Comparison of ENCODE assay signal across 18 cellular contexts in genomic region chr3:25325229-25325628, GRCh38.
DNase-seq lines count a peak whose midpoint lies in the region; ATAC-seq, FAIRE-seq and TF ChIP-seq lines count a peak whose summit lies in the region.
"Had no signal": no experiment of that assay in that cellular context is flagged by ENCODE, and none has a peak within 500 bp of the region (broad histone marks: within the 10 kb centered on the region; RNA-seq: fewer than 3 reads in every experiment).

No MANE protein-coding gene starts in this region.

- no peak overlapping the region for H3K56ac ChIP-seq in H1 (replicated peaks; ENCODE audit: insufficient read length, low read depth, low read length)

- no peak overlapping the region for H4K91ac ChIP-seq in H1 (replicated peaks; ENCODE audit: insufficient read length, low read length)

- no peak for FAIRE-seq in H1 (lab: Jason Lieb, UNC)
- FAIRE-seq: GM12891, GM18507 had no signal

- TF ChIP-seq CTCF in Loucy (conservative IDR thresholded peaks at IDR 0.05; ENCODE audit: low read length) = no peak
- TF ChIP-seq CTCF in H1 (IDR thresholded peaks at IDR 0.05; ENCODE audit: control extremely low read depth in 1 of 3, insufficient read depth in 1 of 3, low read depth in 1 of 3, low read length in 3 of 3) = no peak
- TF ChIP-seq CTCF in left ventricle myocardium inferior (IDR thresholded peaks at IDR 0.05; ENCODE audit: borderline replicate concordance) = no peak
- TF ChIP-seq CTCF in smooth muscle cell (IDR thresholded peaks at IDR 0.05; ENCODE audit: borderline replicate concordance, insufficient read depth, poor library complexity, severe bottlenecking) = no peak

- intact Hi-C loops in left ventricle myocardium inferior (cut with micrococcal nuclease) = no loop called here

- H4K5ac ChIP-seq in H1 (ENCODE audit: insufficient read length, low read depth, low read length) = no peak overlapping the region

- H3K9ac ChIP-seq in Loucy (ENCODE audit: low read depth, low read length, poor library complexity, severe bottlenecking) = no peak overlapping the region
- no peak overlapping the region for H3K9ac ChIP-seq in H1 (replicated peaks in 1 of 4; ENCODE audit: extremely low read depth in 1 of 4, low read depth in 3 of 4, low read length in 3 of 4)
- H3K9ac ChIP-seq in smooth muscle cell (ENCODE audit: low read depth) = no peak overlapping the region
- H3K9ac ChIP-seq: GM23248 had no signal

- H3K18ac ChIP-seq in H1 (ENCODE audit: extremely low read depth, low read length) = no peak overlapping the region

- H3K27ac ChIP-seq in H1 (ENCODE audit: low read depth, low read length) (no peak overlapping the region), left ventricle myocardium inferior (replicated peaks) (peak overlapping the region; percentile 54), smooth muscle cell (ENCODE audit: low read depth) (no peak overlapping the region)
- H3K27ac ChIP-seq: GM23248 had no signal

- H3K4me2 ChIP-seq in Loucy (ENCODE audit: low read depth, low read length, poor library complexity, severe bottlenecking) = no peak overlapping the region
- H3K4me2 ChIP-seq in H1 (ENCODE audit: insufficient read depth in 1 of 2, low read depth in 2 of 2, low read length in 2 of 2) = no peak overlapping the region
- no peak overlapping the region for H3K4me2 ChIP-seq in smooth muscle cell

- H2BK120ac ChIP-seq in H1 (replicated peaks; ENCODE audit: low read depth, low read length) = no peak overlapping the region

- H3K36me3 ChIP-seq in Loucy (ENCODE audit: insufficient read depth, low read length) = no peaks in the 10 kb centered on the region
- H3K36me3 ChIP-seq in H1 (ENCODE audit: control insufficient read depth in 2 of 4, insufficient read depth in 4 of 4, low read length in 3 of 4) = no peaks in the 10 kb centered on the region; a peak in 1 of 8 replicates
- no peaks in the 10 kb centered on the region for H3K36me3 ChIP-seq in left ventricle myocardium inferior
- H3K36me3 ChIP-seq in smooth muscle cell (ENCODE audit: low read depth) = no peaks in the 10 kb centered on the region

- H2AK5ac ChIP-seq in H1 (ENCODE audit: low read depth, low read length) = no peak overlapping the region

- POLR2A ChIA-PET in H1 (lab: Charles Lee; ENCODE audit: partially characterized antibody) = no interaction called here

- H3K4ac ChIP-seq in H1 (replicated peaks; ENCODE audit: insufficient read length, low read depth, low read length) = no peak overlapping the region

- H3F3A ChIP-seq in Loucy (ENCODE audit: low read depth) (no peaks in the 10 kb centered on the region), smooth muscle cell (ENCODE audit: low read depth) (no peaks in the 10 kb centered on the region)

- H3K79me1 ChIP-seq in H1 (ENCODE audit: low read depth, low read length) = no peaks in the 10 kb centered on the region

- peak overlapping the region; percentile 7; the same call in 1 of the 2 replicates for H2BK20ac ChIP-seq in H1 (ENCODE audit: low read length)

- TF ChIP-seq RAD21 in H1 (IDR thresholded peaks at IDR 0.05 in 1 of 2, conservative IDR thresholded peaks at IDR 0.05 in 1 of 2; ENCODE audit: low read depth in 2 of 2, low read length in 2 of 2) = no peak

- H3K27me3 ChIP-seq in Loucy (ENCODE audit: insufficient read depth, low read length, poor library complexity, severe bottlenecking) (no peaks in the 10 kb centered on the region), H1 (replicated peaks in 1 of 4; ENCODE audit: control insufficient read depth in 3 of 4, extremely low read depth in 1 of 4, insufficient read depth in 3 of 4, low read length in 3 of 4) (no peaks in the 10 kb centered on the region), left ventricle myocardium inferior (ENCODE audit: low read depth) (no peaks in the 10 kb centered on the region), smooth muscle cell (ENCODE audit: low read depth) (no peaks in the 10 kb centered on the region)

- H2AFZ ChIP-seq in Loucy (ENCODE audit: low read length) (peak overlapping the region; percentile 67; the same call in 1 of the 2 replicates), H1 (ENCODE audit: low read length) (no peak overlapping the region), smooth muscle cell (ENCODE audit: low read depth) (no peak overlapping the region)
- H2AFZ ChIP-seq: GM23248 had no signal

- peaks cover 4% of the 10 kb centered on the region for H3K4me1 ChIP-seq in Loucy (ENCODE audit: insufficient read depth, low read length, poor library complexity, severe bottlenecking)
- no peaks in the 10 kb centered on the region; a peak in 3 of 7 replicates for H3K4me1 ChIP-seq in H1 (replicated peaks in 1 of 4; ENCODE audit: control insufficient read depth in 3 of 4, insufficient read depth in 4 of 4, low read length in 3 of 4)
- H3K4me1 ChIP-seq in left ventricle myocardium inferior = peaks cover 22% of the 10 kb centered on the region
- H3K4me1 ChIP-seq in smooth muscle cell (ENCODE audit: low read depth) = no peaks in the 10 kb centered on the region

- H3K9me2 ChIP-seq in Loucy (replicated peaks; ENCODE audit: low read depth, low read length) = no peaks in the 10 kb centered on the region

- H2BK12ac ChIP-seq in H1 (ENCODE audit: low read depth, low read length) = no peak overlapping the region

- no peak overlapping the region for H3K23ac ChIP-seq in H1 (ENCODE audit: insufficient read length)

- H3K9me3 ChIP-seq in Loucy (ENCODE audit: insufficient read depth, low read depth, low read length) (no peaks in the 10 kb centered on the region), H1 (ENCODE audit: insufficient read depth in 2 of 2, low read depth in 1 of 2, low read length in 1 of 2) (peaks cover 0 to 3% of the 10 kb centered on the region in 2 experiments; a peak in 1 of 4 replicates), left ventricle myocardium inferior (replicated peaks) (peaks cover 16% of the 10 kb centered on the region), smooth muscle cell (replicated peaks; ENCODE audit: low read depth) (no peaks in the 10 kb centered on the region)

- CTCF ChIA-PET in H1 (lab: Charles Lee; ENCODE audit: partially characterized antibody) = interaction anchor here (2.5 kb wide), 1 partner anchor 116 kb away, joined by 5 read pairs; no protein-coding TSS in a partner anchor

- TF ChIP-seq POLR2A in H1 (IDR thresholded peaks at IDR 0.05; ENCODE audit: control extremely low read depth in 1 of 2, low read depth in 2 of 2, low read length in 2 of 2) = no peak

- H3K79me2 ChIP-seq in Loucy (ENCODE audit: insufficient read depth, low read length) = no peaks in the 10 kb centered on the region
- no peaks in the 10 kb centered on the region for H3K79me2 ChIP-seq in H1 (ENCODE audit: control insufficient read depth in 1 of 2, insufficient read depth in 2 of 2, low read length in 2 of 2)
- H3K79me2 ChIP-seq in smooth muscle cell (ENCODE audit: low read depth) = no peaks in the 10 kb centered on the region

- 86% methylated on average over 5 of the region's 5 CpGs; no CpG with 5 or more reads in 1 of the 2 experiments for WGBS in H1 (ENCODE audit: extremely low coverage in 1 of 2, insufficient coverage in 1 of 2, insufficient read length in 1 of 2, insufficient replicate concordance in 2 of 2, low coverage in 1 of 2, low lambda C conversion rate in 2 of 2, missing lambda C conversion rate in 1 of 2), 2 experiments
- WGBS in smooth muscle cell (ENCODE audit: low lambda C conversion rate) = 90% methylated on average over 5 of the region's 5 CpGs

- DNase-seq in H1 (ENCODE audit: low read depth in 1 of 2, low spot score in 2 of 2) (no peak), left ventricle myocardium inferior (no peak), nucleus accumbens (lab: John Stamatoyannopoulos, UW) (no peak), smooth muscle cell (lab: John Stamatoyannopoulos, UW; ENCODE audit: unreplicated experiment) (no peak)
- DNase-seq: C1 segment of cervical spinal cord; Calu3; CD4-positive, alpha-beta memory T cell; COR-L47; DMS53; DMS79 treated with DMSO at 0.1 percent for 48 hours; GF-D8; GM23248; H9 had no signal

- no peak for ATAC-seq in GM21786 (IDR thresholded peaks at IDR 0.05; ENCODE audit: unreplicated experiment)
- ATAC-seq: HCT116 had no signal

- H3K14ac ChIP-seq in H1 (ENCODE audit: insufficient read length) = no peak overlapping the region

- no peak for TF ChIP-seq EP300 in H1 (IDR thresholded peaks at IDR 0.05; ENCODE audit: borderline replicate concordance in 1 of 2, low read depth in 2 of 2, low read length in 2 of 2)

- H4K8ac ChIP-seq in H1 (ENCODE audit: extremely low read depth, insufficient read depth, low read length) = no peak overlapping the region

- no peaks in the 10 kb centered on the region for H4K20me1 ChIP-seq in Loucy (ENCODE audit: insufficient read depth, low read length, poor library complexity, severe bottlenecking)
- no peaks in the 10 kb centered on the region for H4K20me1 ChIP-seq in H1 (replicated peaks in 1 of 2; ENCODE audit: control insufficient read depth in 1 of 2, insufficient read depth in 2 of 2, low read length in 2 of 2)
- H4K20me1 ChIP-seq in smooth muscle cell (ENCODE audit: low read depth) = no peaks in the 10 kb centered on the region

- no peaks in the 10 kb centered on the region for H3K23me2 ChIP-seq in H1 (ENCODE audit: low read depth, low read length)

- no peak overlapping the region for H3K4me3 ChIP-seq in Loucy (ENCODE audit: low read length, poor library complexity, severe bottlenecking)
- no peak overlapping the region for H3K4me3 ChIP-seq in H1 (ENCODE audit: extremely low read depth in 1 of 4, insufficient read depth in 2 of 4, low read depth in 3 of 4, low read length in 4 of 4)
- H3K4me3 ChIP-seq in left ventricle myocardium inferior = no peak overlapping the region
- no peak overlapping the region for H3K4me3 ChIP-seq in smooth muscle cell
- H3K4me3 ChIP-seq: GM23248 had no signal

- H2BK5ac ChIP-seq in H1 (ENCODE audit: low read depth, low read length) = no peak overlapping the region

- no peak overlapping the region for H2BK15ac ChIP-seq in H1 (ENCODE audit: low read length)

TF ChIP-seq in H1, 55 proteins besides CTCF, POLR2A, EP300 and RAD21 (continues in another document):
- TF ChIP-seq TCF12 (IDR thresholded peaks at IDR 0.05; ENCODE audit: low read depth, low read length) (no peak), SP2 (IDR thresholded peaks at IDR 0.05; ENCODE audit: low read length) (no peak), HDAC6 (IDR thresholded peaks at IDR 0.05; ENCODE audit: low read depth, low read length) (no peak), SAP30 (IDR thresholded peaks at IDR 0.05; ENCODE audit: insufficient read depth, insufficient replicate concordance, low read length) (no peak), BCL11A (IDR thresholded peaks at IDR 0.05; ENCODE audit: low read depth in 2 of 2, low read length in 2 of 2) (no peak), ASH2L (IDR thresholded peaks at IDR 0.05; ENCODE audit: low read length) (no peak), CREB1 (IDR thresholded peaks at IDR 0.05) (no peak), TBP (IDR thresholded peaks at IDR 0.05; ENCODE audit: low read depth, low read length) (no peak), SUZ12 (IDR thresholded peaks at IDR 0.05; ENCODE audit: low read length) (no peak), GTF2F1 (IDR thresholded peaks at IDR 0.05; ENCODE audit: borderline replicate concordance, low read depth, low read length) (no peak)
